Comparison of ENCODE assay signal across 18 cellular contexts in the genomic region with DNA sequence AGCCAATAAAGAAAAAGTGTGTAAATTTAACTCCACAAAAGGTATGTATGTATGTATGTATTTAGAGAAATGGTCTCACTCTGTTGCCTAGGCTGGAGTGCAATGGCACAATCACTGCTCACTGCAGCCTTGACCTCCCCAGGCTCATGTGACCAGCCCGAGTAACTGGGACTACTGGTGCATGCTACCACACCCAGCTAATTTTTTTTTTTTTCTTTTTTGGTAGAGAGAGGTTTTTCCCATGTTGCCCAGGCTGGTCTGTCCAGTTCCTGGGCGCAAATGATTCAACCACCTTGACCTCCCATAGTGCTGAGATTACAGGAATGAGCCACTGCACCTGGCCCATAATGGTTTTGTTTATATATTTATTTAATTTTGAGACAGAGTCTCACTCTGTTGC.
A peak's percentile ranks its signal among the peaks of the same experiment; 100 is the strongest.
DNase-seq lines count a peak whose midpoint lies in the region; FAIRE-seq and TF ChIP-seq lines count a peak whose summit lies in the region.
"Had no signal": no experiment of that assay in that cellular context is flagged by ENCODE, and none has a peak within 500 bp of the region (broad histone marks: within the 10 kb centered on the region; RNA-seq: fewer than 3 reads in every experiment).

No MANE protein-coding gene starts in this region.

- in situ Hi-C loops in Caki2 (cut with HindIII; ENCODE audit: low pct_unique_long_range_greater_than_20kb, low sequenced_read_pairs): no loop called here

- no peak for FAIRE-seq in bronchial epithelial cell (lab: Jason Lieb, UNC)
- FAIRE-seq: H54, HTR-8/SVneo had no signal

- no peaks in the 10 kb centered on the region for H3K36me3 ChIP-seq in bronchial epithelial cell (ENCODE audit: control insufficient read depth, insufficient read depth, low read length)
- H3K36me3 ChIP-seq: BLaER1 had no signal

- peak; percentile 79 for DNase-seq in Caki2 (ENCODE audit: low read depth)
- peak; percentile 55 for DNase-seq in DMS53 treated with DMSO at 0.1 percent for 48 hours (lab: John Stamatoyannopoulos, UW; ENCODE audit: unreplicated experiment)
- peak; percentile 6 for DNase-seq in bronchial epithelial cell (ENCODE audit: low read depth)
- DNase-seq in kidney tubule cell (ENCODE audit: low spot score): peak; percentile 74
- DNase-seq in activated CD4-positive, alpha-beta T cell treated with anti-CD3 and anti-CD28 coated beads, Interleukin-2, amount 50 U/mL, for 1 hour: no peak
- DNase-seq in activated CD8-positive, alpha-beta memory T cell treated with anti-CD3 and anti-CD28 coated beads for 24 hours: no peak
- DNase-seq in activated CD4-positive, alpha-beta T cell treated with anti-CD3 and anti-CD28 coated beads, Interleukin-2, amount 50 U/mL, for 4 hours: no peak
- DNase-seq: 8988T; CD4-positive, alpha-beta memory T cell; DMS 273 treated with DMSO at 0.1 percent for 48 hours; DMS79; GDM1; HCEC 1CT; IMR-90 had no signal

- no peaks in the 10 kb centered on the region for H3K27me3 ChIP-seq in bronchial epithelial cell (ENCODE audit: control insufficient read depth, insufficient read depth, low read length)
- H3K27me3 ChIP-seq: BLaER1 had no signal

- no peak for TF ChIP-seq CTCF in bronchial epithelial cell (IDR thresholded peaks at IDR 0.05; ENCODE audit: insufficient read depth, low read length, severe bottlenecking)

- no peak overlapping the region for H3K4me3 ChIP-seq in bronchial epithelial cell (ENCODE audit: low read depth, low read length)
- H3K4me3 ChIP-seq: BLaER1, GM23338 had no signal

Comparison
In these comparisons a context has a peak if more than half of its experiments do, and no peak if none do; other contexts are left out.
1. DNase-seq: peak in Caki2 (single experiment), DMS53 treated with DMSO at 0.1 percent for 48 hours (single experiment), bronchial epithelial cell (single experiment) and kidney tubule cell (single experiment); none in activated CD4-positive, alpha-beta T cell treated with anti-CD3 and anti-CD28 coated beads, Interleukin-2, amount 50 U/mL, for 1 hour (single experiment), activated CD8-positive, alpha-beta memory T cell treated with anti-CD3 and anti-CD28 coated beads for 24 hours (single experiment) and activated CD4-positive, alpha-beta T cell treated with anti-CD3 and anti-CD28 coated beads, Interleukin-2, amount 50 U/mL, for 4 hours (0 of 2).